Comparison of ENCODE assay signal across 1 cellular context in the genomic region with DNA sequence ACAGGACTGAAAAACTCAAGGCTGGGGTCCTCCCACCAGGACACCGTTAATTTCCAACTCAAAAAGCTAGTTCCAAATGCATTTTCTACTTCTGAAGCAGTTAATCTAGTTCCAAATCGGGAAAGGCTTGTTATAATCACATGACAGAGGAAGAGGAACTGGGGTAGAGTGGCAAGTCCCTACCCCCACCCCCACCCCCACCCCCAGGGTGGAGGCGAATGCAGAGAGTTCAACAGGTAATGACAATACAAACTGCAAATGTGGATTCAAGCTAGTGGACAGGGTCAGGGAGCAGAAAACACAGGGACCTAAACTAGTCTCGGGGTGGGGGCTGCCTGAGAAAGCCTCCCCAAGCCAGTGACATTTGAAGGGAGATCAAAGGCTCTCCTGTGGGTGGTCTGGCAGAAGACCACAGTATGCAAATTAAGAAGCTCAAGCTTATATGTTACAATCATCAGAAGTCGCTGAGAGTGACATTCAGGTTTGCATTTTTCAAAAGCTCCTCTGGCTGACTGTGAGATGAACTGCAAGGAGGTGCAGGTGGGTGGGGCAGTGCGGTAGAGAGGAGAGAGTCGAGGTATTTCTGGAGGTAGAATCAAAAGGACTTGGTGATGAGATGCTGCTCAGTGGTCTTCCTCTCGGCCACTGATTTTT.
TF ChIP-seq lines count a peak whose summit lies in the region.

No MANE protein-coding gene starts in this region.

TF ChIP-seq in HepG2, 621 proteins besides CTCF, POLR2A, EP300 and RAD21 (continued from another document):
- TF ChIP-seq, protein P1, sequence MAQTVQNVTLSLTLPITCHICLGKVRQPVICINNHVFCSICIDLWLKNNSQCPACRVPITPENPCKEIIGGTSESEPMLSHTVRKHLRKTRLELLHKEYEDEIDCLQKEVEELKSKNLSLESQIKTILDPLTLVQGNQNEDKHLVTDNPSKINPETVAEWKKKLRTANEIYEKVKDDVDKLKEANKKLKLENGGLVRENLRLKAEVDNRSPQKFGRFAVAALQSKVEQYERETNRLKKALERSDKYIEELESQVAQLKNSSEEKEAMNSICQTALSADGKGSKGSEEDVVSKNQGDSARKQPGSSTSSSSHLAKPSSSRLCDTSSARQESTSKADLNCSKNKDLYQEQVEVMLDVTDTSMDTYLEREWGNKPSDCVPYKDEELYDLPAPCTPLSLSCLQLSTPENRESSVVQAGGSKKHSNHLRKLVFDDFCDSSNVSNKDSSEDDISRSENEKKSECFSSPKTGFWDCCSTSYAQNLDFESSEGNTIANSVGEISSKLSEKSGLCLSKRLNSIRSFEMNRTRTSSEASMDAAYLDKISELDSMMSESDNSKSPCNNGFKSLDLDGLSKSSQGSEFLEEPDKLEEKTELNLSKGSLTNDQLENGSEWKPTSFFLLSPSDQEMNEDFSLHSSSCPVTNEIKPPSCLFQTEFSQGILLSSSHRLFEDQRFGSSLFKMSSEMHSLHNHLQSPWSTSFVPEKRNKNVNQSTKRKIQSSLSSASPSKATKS (CRISPR knock-in tag; IDR thresholded peaks at IDR 0.05): no peak
- TF ChIP-seq ZNF614 (CRISPR knock-in tag; IDR thresholded peaks at IDR 0.05; ENCODE audit: borderline replicate concordance) (no peak), IKZF1 (IDR thresholded peaks at IDR 0.05) (no peak), ZNF724P (CRISPR knock-in tag; IDR thresholded peaks at IDR 0.05; ENCODE audit: borderline replicate concordance) (no peak), JUN (CRISPR knock-in tag; IDR thresholded peaks at IDR 0.05) (no peak)
- TF ChIP-seq, protein P2, sequence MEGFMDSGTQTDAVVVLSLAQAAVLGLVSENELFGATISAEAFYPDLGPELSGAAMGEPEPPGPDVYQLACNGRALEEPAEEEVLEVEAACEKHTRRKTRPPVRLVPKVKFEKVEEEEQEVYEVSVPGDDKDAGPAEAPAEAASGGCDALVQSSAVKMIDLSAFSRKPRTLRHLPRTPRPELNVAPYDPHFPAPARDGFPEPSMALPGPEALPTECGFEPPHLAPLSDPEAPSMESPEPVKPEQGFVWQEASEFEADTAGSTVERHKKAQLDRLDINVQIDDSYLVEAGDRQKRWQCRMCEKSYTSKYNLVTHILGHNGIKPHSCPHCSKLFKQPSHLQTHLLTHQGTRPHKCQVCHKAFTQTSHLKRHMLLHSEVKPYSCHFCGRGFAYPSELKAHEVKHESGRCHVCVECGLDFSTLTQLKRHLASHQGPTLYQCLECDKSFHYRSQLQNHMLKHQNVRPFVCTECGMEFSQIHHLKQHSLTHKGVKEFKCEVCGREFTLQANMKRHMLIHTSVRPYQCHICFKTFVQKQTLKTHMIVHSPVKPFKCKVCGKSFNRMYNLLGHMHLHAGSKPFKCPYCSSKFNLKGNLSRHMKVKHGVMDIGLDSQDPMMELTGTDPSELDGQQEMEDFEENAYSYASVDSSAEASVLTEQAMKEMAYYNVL (CRISPR knock-in tag; IDR thresholded peaks at IDR 0.05; ENCODE audit: borderline replicate concordance): no peak
